Comparison of ENCODE assay signal across 1 cellular context in genomic region chr9:4038182-4038723, GRCh38.
TF ChIP-seq lines count a peak whose summit lies in the region.

No MANE protein-coding gene starts in this region.

TF ChIP-seq in HCT116, 20 proteins besides CTCF, POLR2A, EP300 and RAD21 (continued from another document):
- TF ChIP-seq ZFX (IDR thresholded peaks at IDR 0.05): no peak
- peak; percentile 41 for TF ChIP-seq SP1 (IDR thresholded peaks at IDR 0.05; ENCODE audit: low read depth)
- no peak for TF ChIP-seq ATF3 (IDR thresholded peaks at IDR 0.05)
- no peak for TF ChIP-seq EZH2 (IDR thresholded peaks at IDR 0.05)
- peak; percentile 20; the same call in 1 of the 2 replicates for TF ChIP-seq CBX3 (IDR thresholded peaks at IDR 0.05; ENCODE audit: low read depth)
- TF ChIP-seq EGR1 (IDR thresholded peaks at IDR 0.05; ENCODE audit: low read depth): no peak
- 0 out of 2 replicates have a peak, but pooled peaks have one; percentile 28 for TF ChIP-seq SIN3A (IDR thresholded peaks at IDR 0.05; ENCODE audit: low read depth)
- TF ChIP-seq EZH2phosphoT487 (IDR thresholded peaks at IDR 0.05; ENCODE audit: borderline replicate concordance): no peak
- TF ChIP-seq ELF1 (IDR thresholded peaks at IDR 0.05; ENCODE audit: borderline replicate concordance, low read depth): no peak
- no peak for TF ChIP-seq TCF7L2 (IDR thresholded peaks at IDR 0.05; ENCODE audit: borderline replicate concordance, extremely low read depth, insufficient read depth, insufficient read length)
- no peak for TF ChIP-seq ZNF274 (IDR thresholded peaks at IDR 0.05; ENCODE audit: low read depth, low read length)
- no peak for TF ChIP-seq YY1 (IDR thresholded peaks at IDR 0.05; ENCODE audit: extremely low read depth, insufficient replicate concordance, low read depth, low read length)
